ENCODE assay signal across 8 cellular contexts in genomic region chr4:70992354-70992753, GRCh38. TPM values are rescaled to one million over a fixed set of nuclear protein-coding genes. Genes with fewer than 3 reads are reported as not detected.
DNase-seq lines count a peak whose midpoint lies in the region; ATAC-seq and TF ChIP-seq lines count a peak whose summit lies in the region.

No MANE protein-coding gene starts in this region.

- ATAC-seq in naive thymus-derived CD4-positive, alpha-beta T cell = no peak
- no peak for ATAC-seq in HG02763 (IDR thresholded peaks at IDR 0.05; ENCODE audit: unreplicated experiment)

- in situ Hi-C loops in astrocyte of the cerebellum (cut with HindIII; ENCODE audit: low sequenced_read_pairs) = loop anchor here (25.0 kb wide), 1 partner anchor 155 kb away; the partner anchor contains the start of gene GRSF1

- peak overlapping the region; percentile 86 to 98 (median 94) for H3K4me3 Mint-ChIP-seq in naive thymus-derived CD4-positive, alpha-beta T cell

- H3K36me3 Mint-ChIP-seq in naive thymus-derived CD4-positive, alpha-beta T cell = peaks cover 0 to 26% (median 0%) of the 10 kb centered on the region in 5 donors

- no peaks in the 10 kb centered on the region for H3K27me3 ChIP-seq in naive thymus-derived CD4-positive, alpha-beta T cell (ENCODE audit: control insufficient read depth in 2 of 2, insufficient read depth in 2 of 2, low read length in 2 of 2)

- TF ChIP-seq CTCF in astrocyte of the cerebellum (IDR thresholded peaks at IDR 0.05; ENCODE audit: low read depth, low read length, missing control alignments) = no peak
- TF ChIP-seq CTCF in GM10266 (IDR thresholded peaks at IDR 0.05; ENCODE audit: control insufficient read depth, insufficient read depth, low read depth, missing control alignments) = no peak

- no peaks in the 10 kb centered on the region for H3K9me3 ChIP-seq in naive thymus-derived CD4-positive, alpha-beta T cell (ENCODE audit: control insufficient read depth in 2 of 3, low read length in 3 of 3)

- no peaks in the 10 kb centered on the region for H3K9me3 Mint-ChIP-seq in naive thymus-derived CD4-positive, alpha-beta T cell

- peak overlapping the region; percentile 81 for H3K4me3 ChIP-seq in astrocyte of the cerebellum (ENCODE audit: low read depth, low read length)
- peak overlapping the region; percentile 86 for H3K4me3 ChIP-seq in naive thymus-derived CD4-positive, alpha-beta T cell (ENCODE audit: low read length)

- no peak overlapping the region for H3K27ac ChIP-seq in naive thymus-derived CD4-positive, alpha-beta T cell (ENCODE audit: low read depth, low read length)

- H3K27ac Mint-ChIP-seq in naive thymus-derived CD4-positive, alpha-beta T cell = peak overlapping the region; percentile 28 to 96 (median 94)

- intact Hi-C loops in naive thymus-derived CD4-positive, alpha-beta T cell (cut with micrococcal nuclease) = loop anchor here (2.0 to 5.0 kb wide), 3 partner anchors 65 to 288 kb away; no protein-coding TSS in a partner anchor

- DNase-seq in COLO668 (lab: John Stamatoyannopoulos, UW; ENCODE audit: unreplicated experiment) = peak; percentile 11
- DNase-seq in LoVo (ENCODE audit: low spot score) = peak; percentile 8
- DNase-seq in astrocyte of the cerebellum (ENCODE audit: low read depth) = no peak
- no peak for DNase-seq in naive thymus-derived CD4-positive, alpha-beta T cell
- no peak for DNase-seq in GM10266 (ENCODE audit: extremely low spot score)
- no peak for DNase-seq in mucosa of gallbladder (ENCODE audit: low spot score)
- no peak for DNase-seq in NCI-H2107 treated with DMSO at 0.1 percent for 48 hours (lab: John Stamatoyannopoulos, UW; ENCODE audit: unreplicated experiment)

- no peaks in the 10 kb centered on the region for H3K27me3 Mint-ChIP-seq in naive thymus-derived CD4-positive, alpha-beta T cell

- POLR2A ChIA-PET in naive thymus-derived CD4-positive, alpha-beta T cell (lab: Charles Lee) = interaction anchor here (1.1 to 3.9 kb wide), 3 partner anchors 14 to 153 kb away, joined by 3 to 28 read pairs (median 8); partner anchors contain the start of gene GRSF1

- CTCF ChIA-PET in naive thymus-derived CD4-positive, alpha-beta T cell (lab: Charles Lee) = interaction anchor here (0.9 to 1.4 kb wide), 2 partner anchors 10 to 18 kb away, joined by 3 to 8 read pairs; no protein-coding TSS in a partner anchor

- peaks cover 28 to 45% (median 35%) of the 10 kb centered on the region in 7 donors for H3K4me1 Mint-ChIP-seq in naive thymus-derived CD4-positive, alpha-beta T cell

- H3K36me3 ChIP-seq in naive thymus-derived CD4-positive, alpha-beta T cell (ENCODE audit: control insufficient read depth in 2 of 3, insufficient read depth in 3 of 3, low read length in 3 of 3) = peaks cover 0 to 6% (median 0%) of the 10 kb centered on the region in 3 experiments

- peaks cover 17 to 26% of the 10 kb centered on the region in 2 donors for H3K4me1 ChIP-seq in naive thymus-derived CD4-positive, alpha-beta T cell (ENCODE audit: control insufficient read depth in 2 of 2, insufficient read depth in 2 of 2, low read length in 2 of 2)

RNA-seq across cellular contexts. Expression of gene DCK, which starts 1.1 kb away (rescaled TPM):
- total RNA-seq in naive thymus-derived CD4-positive, alpha-beta T cell = 10 to 100 TPM; 19.8 to 72.8 (median 47.7) TPM
- 10 to 100 TPM; 60.5 to 86.1 TPM for polyA plus RNA-seq in naive thymus-derived CD4-positive, alpha-beta T cell
- total RNA-seq in mucosa of gallbladder = 14.0 TPM

Comparison
In these comparisons a context has a peak if more than half of its experiments do, and no peak if none do; other contexts are left out.
1. DNase-seq: peak in COLO668 (single experiment) and LoVo (single experiment); none in astrocyte of the cerebellum (single experiment), naive thymus-derived CD4-positive, alpha-beta T cell (0 of 9), GM10266 (single experiment), mucosa of gallbladder (single experiment) and NCI-H2107 treated with DMSO at 0.1 percent for 48 hours (single experiment).